ENCODE assay signal across 8 cellular contexts in the genomic region with DNA sequence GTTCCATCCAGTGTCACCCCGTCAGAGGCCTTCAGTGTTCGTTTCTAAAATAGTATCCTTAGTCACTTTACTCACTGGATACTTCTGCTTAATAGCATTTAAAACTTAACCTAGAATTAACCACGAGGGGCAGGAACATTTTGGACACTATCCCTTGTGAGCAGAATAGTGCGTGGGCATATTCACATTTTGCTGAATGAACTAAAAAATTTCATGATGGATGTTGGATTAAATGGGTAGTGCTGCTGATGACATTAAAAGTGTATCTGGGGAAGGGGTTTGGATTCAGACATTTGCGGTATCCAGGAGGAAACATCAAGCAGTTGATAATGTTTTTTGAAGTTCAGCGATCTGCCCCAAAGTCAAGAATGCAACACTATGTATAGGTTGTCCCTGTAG. TPM values are rescaled to one million over a fixed set of nuclear protein-coding genes. Genes with fewer than 3 reads are reported as not detected.
DNase-seq lines count a peak whose midpoint lies in the region; ATAC-seq, FAIRE-seq and TF ChIP-seq lines count a peak whose summit lies in the region.

No MANE protein-coding gene starts in this region.

- peaks cover 10% of the 10 kb centered on the region for H3K4me1 ChIP-seq in SJSA1 (replicated peaks)
- no peaks in the 10 kb centered on the region for H3K4me1 ChIP-seq in fibroblast of lung (ENCODE audit: control insufficient read depth, extremely low read depth, insufficient read depth, low read length)
- H3K4me1 ChIP-seq in gastrocnemius medialis = peaks cover 19 to 22% of the 10 kb centered on the region in 2 donors

- intact Hi-C loops in gastrocnemius medialis (cut with DNase I; ENCODE audit: low total_unique reads) = loop anchor here (1.0 to 10.0 kb wide), 5 partner anchors 53 to 333 kb away; a partner anchor contains a TSS

- TF ChIP-seq POLR2A in gastrocnemius medialis (IDR thresholded peaks at IDR 0.05) = no peak
- no peak for TF ChIP-seq POLR2A in erythroblast (IDR thresholded peaks at IDR 0.05; ENCODE audit: low read length)

- H3K27ac ChIP-seq in SJSA1 (peak overlapping the region; percentile 70), fibroblast of lung (ENCODE audit: insufficient read depth, low read length) (peak overlapping the region; percentile 97), gastrocnemius medialis (peak overlapping the region; percentile 84 to 94 (median 90))

- TF ChIP-seq CTCF in GM12865 (IDR thresholded peaks at IDR 0.05; ENCODE audit: insufficient read depth, low read depth, low read length, missing control alignments) (no peak), fibroblast of lung (conservative IDR thresholded peaks at IDR 0.05 in 1 of 2, IDR thresholded peaks at IDR 0.05 in 1 of 2; ENCODE audit: low read depth in 1 of 2, low read length in 2 of 2) (no peak), gastrocnemius medialis (IDR thresholded peaks at IDR 0.05 in 4 of 5, conservative IDR thresholded peaks at IDR 0.05 in 1 of 5) (no peak), D721Med (IDR thresholded peaks at IDR 0.05; ENCODE audit: insufficient read depth, missing control alignments) (no peak)

- H3K36me3 ChIP-seq in SJSA1 = peaks cover 61% of the 10 kb centered on the region
- H3K36me3 ChIP-seq in fibroblast of lung (ENCODE audit: control insufficient read depth, insufficient read depth, low read length) = peaks cover 3% of the 10 kb centered on the region
- peaks cover 0 to 34% of the 10 kb centered on the region in 2 donors for H3K36me3 ChIP-seq in gastrocnemius medialis

- H3K4me3 ChIP-seq in GM12865 (ENCODE audit: low read depth, low read length) (peak overlapping the region; percentile 91), SJSA1 (peak overlapping the region; percentile 61), fibroblast of lung (replicated peaks in 1 of 4; ENCODE audit: control extremely low read depth in 1 of 4, insufficient read depth in 1 of 4, low read depth in 3 of 4, low read length in 4 of 4) (peak overlapping the region; percentile 89 to 96 (median 96)), gastrocnemius medialis (peak overlapping the region; percentile 71 to 97 (median 82))

- H2AFZ ChIP-seq in fibroblast of lung (ENCODE audit: low read length) = no peak overlapping the region

- H3K9me3 ChIP-seq in SJSA1 (replicated peaks) (no peaks in the 10 kb centered on the region), fibroblast of lung (ENCODE audit: control insufficient read depth, insufficient read depth, low read depth, low read length) (no peaks in the 10 kb centered on the region), gastrocnemius medialis (no peaks in the 10 kb centered on the region)

- peaks cover 29% of the 10 kb centered on the region for H3K79me2 ChIP-seq in fibroblast of lung (ENCODE audit: control insufficient read depth, insufficient read depth, low read length)

- DNase-seq in GM12865 (ENCODE audit: low read depth) (no peak), SJSA1 (ENCODE audit: low read depth in 1 of 2, low spot score in 2 of 2) (no peak), fibroblast of lung (ENCODE audit: low read depth in 2 of 2) (peak in 1 of 2 donors; percentile 15), gastrocnemius medialis (no peak), erythroblast (lab: John Stamatoyannopoulos, UW) (no peak), D721Med (ENCODE audit: insufficient read length, low spot score) (no peak), NCI-H2029 treated with DMSO at 0.1 percent for 48 hours (lab: John Stamatoyannopoulos, UW) (no peak)

- H4K20me1 ChIP-seq in fibroblast of lung (ENCODE audit: control insufficient read depth, extremely low read depth, insufficient read depth, low read length) = no peaks in the 10 kb centered on the region

- in situ Hi-C loops in gastrocnemius medialis (cut with MboI; ENCODE audit: low sequenced_read_pairs in 4 of 4) = loop anchor here in 2 of 4 donors (5.0 to 25.0 kb wide), 3 partner anchors 52 to 117 kb away; a partner anchor contains a TSS

- H3K9ac ChIP-seq in fibroblast of lung (ENCODE audit: insufficient read depth, low read length) = peak overlapping the region; percentile 93

- H3K4me2 ChIP-seq in fibroblast of lung (ENCODE audit: extremely low read depth, insufficient read depth, low read length) = peak overlapping the region; percentile 92

- no peak for ATAC-seq in gastrocnemius medialis
- ATAC-seq in GM19395 (IDR thresholded peaks at IDR 0.05; ENCODE audit: unreplicated experiment) = no peak

- no peak for FAIRE-seq in D721Med (lab: Jason Lieb, UNC)

- H3K27me3 ChIP-seq in SJSA1 (replicated peaks) (no peaks in the 10 kb centered on the region), fibroblast of lung (ENCODE audit: control insufficient read depth, insufficient read depth, low read length) (no peaks in the 10 kb centered on the region), gastrocnemius medialis (no peaks in the 10 kb centered on the region)

RNA-seq across cellular contexts. Expression of a gene that starts 0.8 kb away (rescaled TPM):
- 27.5 and 36.4 TPM in 2 replicates for total RNA-seq in SJSA1 (2014; rRNA removed; shearing (Covaris generic))
- total RNA-seq in fibroblast of lung (12.1 and 14.4 TPM in 2 replicates), gastrocnemius medialis (10 to 100 TPM; 17.2 to 27.7 (median 19.4) TPM)
- polyA plus RNA-seq in fibroblast of lung = 21.5 and 33.0 TPM in 2 replicates
- polyA plus RNA-seq in fibroblast of lung (2012) = 21.9 and 35.2 TPM in 2 replicates
- polyA minus RNA-seq in fibroblast of lung (ENCODE audit: low replicate concordance) = 60.2 and 79.5 TPM in 2 replicates

RNA-seq across cellular contexts. Expression of a gene that starts 53.1 kb away (rescaled TPM):
- total RNA-seq in SJSA1 (2014; rRNA removed; shearing (Covaris generic)) = 126 and 193 TPM in 2 replicates
- 181 and 220 TPM in 2 replicates for total RNA-seq in fibroblast of lung
- 203 and 228 TPM in 2 replicates for polyA plus RNA-seq in fibroblast of lung
- polyA plus RNA-seq in fibroblast of lung (2012) = 144 and 160 TPM in 2 replicates
- polyA minus RNA-seq in fibroblast of lung (ENCODE audit: low replicate concordance) = 384 and 490 TPM in 2 replicates
- 10 to 100 TPM; 70.9 to 82.2 (median 79.4) TPM for total RNA-seq in gastrocnemius medialis
